ENCODE assay signal across 7 cellular contexts in the genomic region with DNA sequence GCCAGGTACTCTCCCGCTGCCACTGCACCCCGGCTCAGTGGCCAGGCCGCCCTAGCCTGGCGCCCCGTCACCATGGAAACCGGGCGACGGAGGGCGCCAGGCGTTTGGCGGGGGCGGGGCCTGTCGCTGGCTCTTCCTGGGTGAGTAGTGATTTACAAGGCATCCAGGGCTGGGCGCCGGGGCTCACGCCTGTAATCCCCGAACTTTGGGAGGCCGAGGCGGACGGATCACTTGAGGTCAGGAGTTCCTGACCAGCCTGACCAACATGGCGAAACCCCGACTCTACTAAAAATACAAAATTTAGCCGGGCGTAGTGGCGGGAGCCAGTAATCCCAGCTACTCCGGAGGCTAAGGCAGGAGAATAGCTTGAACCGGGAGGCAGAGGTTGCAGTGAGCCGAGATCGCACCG. TPM values are rescaled to one million over a fixed set of nuclear protein-coding genes. Genes with fewer than 3 reads are reported as not detected.
DNase-seq lines count a peak whose midpoint lies in the region; ATAC-seq, FAIRE-seq and TF ChIP-seq lines count a peak whose summit lies in the region.
"Not testable (repeated sequence)": the region's sequence is repeated elsewhere in the genome, so short reads cannot be mapped to it uniquely, and the experiment has no call there.

Gene CCDC74B (minus strand): TSS at position 107 of the 409 bp plus-strand sequence. CDS start 116 bp downstream, outside the sequence.

- H3K27me3 ChIP-seq in small intestine (ENCODE audit: control insufficient read depth in 2 of 2, insufficient read depth in 2 of 2, low read length in 2 of 2) = not testable (repeated sequence)

- not testable (repeated sequence) for H3K36me3 Mint-ChIP-seq in WTC11, brain, immature natural killer cell

- not testable (repeated sequence) for H3K4me3 ChIP-seq in small intestine (ENCODE audit: low read depth in 1 of 2, low read length in 2 of 2)

- H3K4me1 ChIP-seq in small intestine (ENCODE audit: control insufficient read depth in 2 of 2, insufficient read depth in 1 of 2, low read depth in 1 of 2, low read length in 1 of 2) = not testable (repeated sequence)

- DNase-seq in NCI-H2107 (lab: John Stamatoyannopoulos, UW) (peak; percentile 51), WTC11 (ENCODE audit: low spot score) (peak; percentile 73), immature natural killer cell (peak; percentile 54 to 61 (median 60)), small intestine (peak; percentile 8)

- not testable (repeated sequence) for H3K36me3 ChIP-seq in small intestine (ENCODE audit: control insufficient read depth in 2 of 2, insufficient read depth in 2 of 2, low read length in 2 of 2)

- not testable (repeated sequence) for H3K27ac Mint-ChIP-seq in WTC11
- peak within 1 kb of the TSS in 3 of 5 experiments; percentile 54 to 94 (median 84) for H3K27ac Mint-ChIP-seq in brain
- H3K27ac Mint-ChIP-seq in immature natural killer cell = peak within 1 kb of the TSS in 3 of 6 donors; percentile 26 to 75 (median 50)

- not testable (repeated sequence) for H3K9me3 Mint-ChIP-seq in WTC11, brain, immature natural killer cell

- H3K4me3 Mint-ChIP-seq in WTC11 (peak within 1 kb of the TSS; percentile 79), brain (peak within 1 kb of the TSS; percentile 82 to 91 (median 85)), immature natural killer cell (peak within 1 kb of the TSS; percentile 72 to 80 (median 78))

- POLR2A ChIA-PET in WTC11 (lab: Charles Lee) = not testable (repeated sequence)

- not testable (repeated sequence) for TF ChIP-seq CTCF in WTC11 (IDR thresholded peaks at IDR 0.05); brain (conservative IDR thresholded peaks at IDR 0.05)

- not testable (repeated sequence) for H3K9me3 ChIP-seq in small intestine (ENCODE audit: control insufficient read depth, low read depth)

- CTCF ChIA-PET in WTC11 (lab: Charles Lee) = not testable (repeated sequence)

- not testable (repeated sequence) for H3K4me1 Mint-ChIP-seq in WTC11
- peaks cover 12% of the 10 kb centered on the region for H3K4me1 Mint-ChIP-seq in brain
- H3K4me1 Mint-ChIP-seq in immature natural killer cell = peaks cover 6 to 16% of the 10 kb centered on the region in 2 donors

- ATAC-seq in GM18873 (IDR thresholded peaks at IDR 0.05; ENCODE audit: low FRiP score, unreplicated experiment) (peak; percentile 82), HG02981 (IDR thresholded peaks at IDR 0.05; ENCODE audit: unreplicated experiment) (peak; percentile 91), WTC11 (peak; percentile 80)

- H3K27me3 Mint-ChIP-seq in WTC11 (ENCODE audit: low read depth); brain: not testable (repeated sequence)
- peaks cover 3 to 11% (median 7%) of the 10 kb centered on the region in 3 donors for H3K27me3 Mint-ChIP-seq in immature natural killer cell (ENCODE audit: low read depth in 3 of 3)

- 3 to 6% (median 4%) methylated on average over 26 to 30 of the region's 30 CpGs for WGBS in small intestine, 3 donors

- not testable (repeated sequence) for FAIRE-seq in small intestine (lab: Jason Lieb, UNC)

- H3K27ac ChIP-seq in small intestine (ENCODE audit: low read depth in 1 of 2, low read length in 1 of 2) = not testable (repeated sequence)

RNA-seq across cellular contexts. Expression of gene CCDC74B, which starts in this region (rescaled TPM):
- 2.8 to 5.4 TPM (median 3.4 TPM) in 3 replicates for total RNA-seq in WTC11 (2021)
- polyA plus RNA-seq in brain (ENCODE audit: insufficient read depth, low read depth, low replicate concordance) (32.4 TPM), immature natural killer cell (under 1 TPM in 1 of 3 donors, not detected in 2; 0.36 TPM), small intestine (under 1 TPM in 1 of 3 donors, not detected in 2; 0.81 TPM)

Comparison
In these comparisons a context has a peak if more than half of its experiments do, and no peak if none do; other contexts are left out.
1. RNA of gene CCDC74B (polyA plus RNA-seq): 32.4 TPM in brain (single experiment); 0.81 TPM in small intestine and 0.36 TPM in immature natural killer cell; every median in the first group is over 10 times any median in the second.
2. Peak in DNase-seq in immature natural killer cell; RNA of the gene not detected or under 1 TPM.
3. Peak in DNase-seq in small intestine; RNA of the gene not detected or under 1 TPM.
4. DNase-seq: peak in every context shown above with its lines; median percentile 73 in WTC11; 60 in immature natural killer cell; 51 in NCI-H2107; 8 in small intestine.
5. Peak in every context shown above with its lines, with median percentiles within 50 percentile points of each other: ATAC-seq and H3K4me3 Mint-ChIP-seq.